In the genomic region with DNA sequence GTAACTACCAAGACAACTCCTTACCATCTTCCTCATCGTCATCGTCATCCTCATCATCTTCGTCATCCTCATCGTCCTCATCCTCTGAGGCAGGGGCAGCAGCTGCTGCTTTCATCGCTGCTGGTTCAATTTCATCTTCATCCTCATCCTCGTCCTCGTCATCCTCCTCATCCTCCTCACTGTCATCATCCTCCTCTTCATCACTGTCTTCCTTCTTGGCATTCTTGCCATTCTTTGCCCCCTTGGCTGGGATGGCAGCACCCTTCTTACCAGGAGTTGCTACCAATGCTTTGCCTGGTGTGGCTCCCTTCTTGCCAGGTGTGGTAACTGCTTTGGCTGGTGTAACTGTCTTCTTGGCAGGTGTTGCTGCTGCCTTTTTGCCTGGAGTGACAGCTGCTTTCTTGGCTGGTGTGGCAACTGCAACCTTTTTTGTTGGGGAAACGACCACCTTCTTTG, we compare ENCODE assay signal across 13 cellular contexts. TPM values are rescaled to one million over a fixed set of nuclear protein-coding genes. Genes with fewer than 3 reads are reported as not detected.
A peak's percentile ranks its signal among the peaks of the same experiment; 100 is the strongest.
DNase-seq lines count a peak whose midpoint lies in the region; ATAC-seq and TF ChIP-seq lines count a peak whose summit lies in the region.
"Had no signal": no experiment of that assay in that cellular context is flagged by ENCODE, and none has a peak within 500 bp of the region (broad histone marks: within the 10 kb centered on the region; RNA-seq: fewer than 3 reads in every experiment).

No MANE protein-coding gene starts in this region.

- H3K9me3 Mint-ChIP-seq in activated naive CD4-positive, alpha-beta T cell treated with anti-CD3 and anti-CD28 coated beads for 36 hours, result no peaks in the 10 kb centered on the region
- H3K9me3 Mint-ChIP-seq in stimulated activated effector memory CD8-positive, alpha-beta T cell treated with anti-CD3 and anti-CD28 coated beads, Interleukin-12 subunit alpha, Interleukin-12 subunit beta, amount 100 ng/mL, for 72 hours, result no peaks in the 10 kb centered on the region

- no peak for DNase-seq in activated naive CD4-positive, alpha-beta T cell treated with anti-CD3 and anti-CD28 coated beads for 36 hours
- no peak for DNase-seq in activated naive CD4-positive, alpha-beta T cell treated with anti-CD3 and anti-CD28 coated beads, Interleukin-2, amount 50 U/mL, for 16 hours
- DNase-seq in OCI-LY7 (ENCODE audit: low spot score), result no peak
- no peak for DNase-seq in stimulated activated effector memory CD8-positive, alpha-beta T cell treated with anti-CD3 and anti-CD28 coated beads, Interleukin-12 subunit alpha, Interleukin-12 subunit beta, amount 100 ng/mL, for 72 hours (ENCODE audit: low spot score in 2 of 2)
- no peak for DNase-seq in left lobe of liver (ENCODE audit: low spot score)
- DNase-seq in pons (ENCODE audit: low spot score), result no peak
- no peak for DNase-seq in T-helper 9 cell
- DNase-seq: cerebellar nuclear complex; NCI-H1417 treated with DMSO at 0.1 percent for 48 hours; stimulated activated CD4-positive, alpha-beta T cell treated with anti-CD3 and anti-CD28 coated beads, Interleukin-4, amount 100 ng/mL, for 24 hours had no signal

- POLR2A ChIA-PET in OCI-LY7 (lab: Charles Lee), result interaction anchor here (0.6 kb wide), 1 partner anchor 76 kb away, joined by 3 read pairs; no protein-coding TSS in a partner anchor

- H3K4me3 Mint-ChIP-seq in activated naive CD4-positive, alpha-beta T cell treated with anti-CD3 and anti-CD28 coated beads for 36 hours, result peak overlapping the region; percentile 97
- H3K4me3 Mint-ChIP-seq in stimulated activated effector memory CD8-positive, alpha-beta T cell treated with anti-CD3 and anti-CD28 coated beads, Interleukin-12 subunit alpha, Interleukin-12 subunit beta, amount 100 ng/mL, for 72 hours, result peak overlapping the region; percentile 90

- H3K36me3 Mint-ChIP-seq in activated naive CD4-positive, alpha-beta T cell treated with anti-CD3 and anti-CD28 coated beads for 36 hours (ENCODE audit: low read depth), result peaks cover 68% of the 10 kb centered on the region
- peaks cover 81% of the 10 kb centered on the region for H3K36me3 Mint-ChIP-seq in stimulated activated effector memory CD8-positive, alpha-beta T cell treated with anti-CD3 and anti-CD28 coated beads, Interleukin-12 subunit alpha, Interleukin-12 subunit beta, amount 100 ng/mL, for 72 hours

- no peak overlapping the region for H3K27ac ChIP-seq in OCI-LY7 (ENCODE audit: low read depth, low read length, poor library complexity, severe bottlenecking)
- H3K27ac ChIP-seq: parathyroid adenoma, suprapubic skin had no signal

- no peaks in the 10 kb centered on the region for H3K27me3 Mint-ChIP-seq in activated naive CD4-positive, alpha-beta T cell treated with anti-CD3 and anti-CD28 coated beads for 36 hours (ENCODE audit: low read depth)

- intact Hi-C loops in activated naive CD4-positive, alpha-beta T cell treated with anti-CD3 and anti-CD28 coated beads for 36 hours (cut with micrococcal nuclease), result loop anchor here (5.0 to 10.0 kb wide), 3 partner anchors 557 to 1539 kb away; partner anchors contain the start of genes FBXO36, SP100 and TRIP12
- intact Hi-C loops in OCI-LY7 (cut with micrococcal nuclease; ENCODE audit: unreplicated experiment), result loop anchor here (10.0 kb wide), 2 partner anchors 213 to 253 kb away; no protein-coding TSS in a partner anchor

- CTCF ChIA-PET in activated naive CD4-positive, alpha-beta T cell treated with anti-CD3 and anti-CD28 coated beads for 36 hours (lab: Charles Lee), result interaction anchor here (2.2 to 3.2 kb wide), 2 partner anchors 9 to 21 kb away, joined by 6 to 16 read pairs; no protein-coding TSS in a partner anchor
- CTCF ChIA-PET in OCI-LY7 (lab: Charles Lee; ENCODE audit: unreplicated experiment), result no interaction called here

- no TSS peak for BruUV-seq in OCI-LY7 (replicated peaks; lab: Mats Ljungman, UMichigan)

- no peaks in the 10 kb centered on the region for H3K27me3 ChIP-seq in endocrine pancreas (ENCODE audit: control insufficient read depth, insufficient read depth, low read length)
- H3K27me3 ChIP-seq: suprapubic skin had no signal

- H3K4me1 ChIP-seq in OCI-LY7 (ENCODE audit: insufficient read depth, low read length, poor library complexity, severe bottlenecking) (peaks cover 28% of the 10 kb centered on the region), endocrine pancreas (ENCODE audit: control insufficient read depth, insufficient read depth, low read length) (peaks cover 17% of the 10 kb centered on the region)

- no peak for ATAC-seq in stimulated activated effector memory CD8-positive, alpha-beta T cell treated with anti-CD3 and anti-CD28 coated beads, Interleukin-12 subunit alpha, Interleukin-12 subunit beta, amount 100 ng/mL, for 72 hours
- ATAC-seq in left lobe of liver, result no peak

- H3K36me3 ChIP-seq in OCI-LY7 (ENCODE audit: insufficient read depth, low read length), result peaks cover 77% of the 10 kb centered on the region
- peaks cover 20% of the 10 kb centered on the region for H3K36me3 ChIP-seq in endocrine pancreas (ENCODE audit: control insufficient read depth, insufficient read depth, low read length)

- H3K4me1 Mint-ChIP-seq in activated naive CD4-positive, alpha-beta T cell treated with anti-CD3 and anti-CD28 coated beads for 36 hours (ENCODE audit: low read depth), result peaks cover 57% of the 10 kb centered on the region
- H3K4me1 Mint-ChIP-seq in stimulated activated effector memory CD8-positive, alpha-beta T cell treated with anti-CD3 and anti-CD28 coated beads, Interleukin-12 subunit alpha, Interleukin-12 subunit beta, amount 100 ng/mL, for 72 hours, result peaks cover 66% of the 10 kb centered on the region

- TF ChIP-seq CTCF in OCI-LY7 (conservative IDR thresholded peaks at IDR 0.05; ENCODE audit: low read length), result no peak

- peak overlapping the region; percentile 98 for H3K4me2 ChIP-seq in OCI-LY7 (ENCODE audit: low read length)

- H3K27ac Mint-ChIP-seq in activated naive CD4-positive, alpha-beta T cell treated with anti-CD3 and anti-CD28 coated beads for 36 hours, result peak overlapping the region; percentile 98
- peak overlapping the region; percentile 100 for H3K27ac Mint-ChIP-seq in stimulated activated effector memory CD8-positive, alpha-beta T cell treated with anti-CD3 and anti-CD28 coated beads, Interleukin-12 subunit alpha, Interleukin-12 subunit beta, amount 100 ng/mL, for 72 hours

- no peak overlapping the region for H2AFZ ChIP-seq in OCI-LY7 (ENCODE audit: low read length)
- H2AFZ ChIP-seq: parathyroid adenoma had no signal

- H3K79me2 ChIP-seq in OCI-LY7 (ENCODE audit: insufficient read depth, low read depth, low read length), result peaks cover 88% of the 10 kb centered on the region

- H3K9me3 ChIP-seq in OCI-LY7 (ENCODE audit: low read length) (no peaks in the 10 kb centered on the region), endocrine pancreas (ENCODE audit: control insufficient read depth, low read length) (no peaks in the 10 kb centered on the region)
- H3K9me3 ChIP-seq: suprapubic skin had no signal

- no peaks in the 10 kb centered on the region for H3K9me2 ChIP-seq in OCI-LY7 (ENCODE audit: insufficient read depth, low read length)

- H3K9ac ChIP-seq in endocrine pancreas (ENCODE audit: control insufficient read depth, insufficient read depth, low read length), result peak overlapping the region; percentile 10
- H3K9ac ChIP-seq: parathyroid adenoma had no signal

- H3K4me3 ChIP-seq in OCI-LY7 (ENCODE audit: low read depth, low read length, poor library complexity, severe bottlenecking) (peak overlapping the region; percentile 94), endocrine pancreas (ENCODE audit: control insufficient read depth, insufficient read depth, low read length) (no peak overlapping the region)
- H3K4me3 ChIP-seq: suprapubic skin had no signal

- peaks cover 61% of the 10 kb centered on the region for H4K20me1 ChIP-seq in OCI-LY7 (ENCODE audit: insufficient read depth, low read length)

RNA-seq across cellular contexts. Expression of gene NCL, which starts 2.7 kb away (rescaled TPM):
- 100 to 1,000 TPM; 908 to 911 TPM for total RNA-seq in activated naive CD4-positive, alpha-beta T cell treated with anti-CD3 and anti-CD28 coated beads for 36 hours
- 255 and 413 TPM in 2 replicates for total RNA-seq in OCI-LY7 (2014; rRNA removed; shearing (Covaris generic))
- total RNA-seq in OCI-LY7 (2022), result 895 and 1,007 TPM in 2 replicates
- 126 TPM for total RNA-seq in left lobe of liver
